In the genomic region with DNA sequence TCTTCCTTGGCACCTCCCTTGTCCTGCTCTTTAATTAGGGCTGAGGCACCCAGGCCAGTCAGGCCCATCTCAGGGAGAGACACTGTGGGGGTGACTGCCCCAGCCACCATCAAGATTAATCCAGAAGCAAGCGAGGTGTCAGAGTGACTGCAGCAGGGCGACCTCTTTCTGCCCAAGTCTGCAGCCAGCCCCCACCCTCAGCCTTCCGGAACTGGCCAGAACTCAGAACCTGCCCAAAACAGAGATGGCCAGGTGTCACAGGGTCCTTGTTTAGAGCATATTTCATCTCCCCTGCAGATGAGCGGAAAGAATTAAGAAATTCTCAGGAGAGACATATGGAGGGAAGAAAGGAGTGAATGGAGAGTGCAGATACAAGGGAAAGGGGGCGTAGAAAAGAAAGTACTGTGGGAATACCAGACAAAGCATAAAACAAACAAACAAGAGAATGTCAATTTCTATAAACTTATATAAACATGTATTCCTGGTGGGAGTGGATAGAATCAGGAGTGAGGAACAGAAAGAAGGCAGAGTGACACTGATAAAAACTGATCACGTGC, we compare ENCODE assay signal across 34 cellular contexts.
"Had no signal": no experiment of that assay in that cellular context is flagged by ENCODE, and none has a peak within 500 bp of the region (broad histone marks: within the 10 kb centered on the region; RNA-seq: fewer than 3 reads in every experiment).

No MANE protein-coding gene starts in this region.

- H3K27me3 Mint-ChIP-seq: activated B cell treated with CpG ODN at 0.5 μM for 24 hours; activated CD4-positive, alpha-beta T cell treated with anti-CD3 and anti-CD28 coated beads, Interleukin-2, amount 10 ng/mL, durations not matched to agents 7 days and 5 days; activated CD8-positive, alpha-beta memory T cell treated with anti-CD3 and anti-CD28 coated beads, Interleukin-2, amount 10 ng/mL, durations not matched to agents 7 days and 5 days; activated naive CD4-positive, alpha-beta T cell treated with anti-CD3 and anti-CD28 coated beads, Interleukin-2, amount 10 ng/mL, durations not matched to agents 7 days and 5 days had no signal

- DNase-seq: activated B cell treated with CpG ODN at 0.5 μM for 24 hours; activated CD4-positive, alpha-beta memory T cell treated with anti-CD3 and anti-CD28 coated beads, Interleukin-2, amount 10 ng/mL, durations not matched to agents 7 days and 5 days; activated CD4-positive, alpha-beta T cell treated with anti-CD3 and anti-CD28 coated beads for 36 hours; activated CD4-positive, alpha-beta T cell treated with anti-CD3 and anti-CD28 coated beads for 48 hours; activated CD4-positive, alpha-beta T cell treated with anti-CD3 and anti-CD28 coated beads, Interleukin-2, amount 10 ng/mL, durations not matched to agents 7 days and 5 days; activated CD4-positive, alpha-beta T cell treated with anti-CD3 and anti-CD28 coated beads, Interleukin-2, amount 50 U/mL, for 48 hours; activated CD4-positive, CD25-positive, alpha-beta regulatory T cell treated with anti-CD3 and anti-CD28 coated beads, Interleukin-2, amount 50 U/mL, for 72 hours; activated CD8-positive, alpha-beta memory T cell treated with anti-CD3 and anti-CD28 coated beads for 24 hours; activated CD8-positive, alpha-beta memory T cell treated with anti-CD3 and anti-CD28 coated beads, Interleukin-2, amount 10 ng/mL, durations not matched to agents 7 days and 5 days; activated CD8-positive, alpha-beta memory T cell treated with anti-CD3 and anti-CD28 coated beads, Interleukin-2, amount 50 U/mL, for 48 hours; activated CD8-positive, alpha-beta T cell treated with anti-CD3 and anti-CD28 coated beads, Interleukin-2, amount 10 ng/mL, durations not matched to agents 7 days and 5 days; activated effector memory CD4-positive, alpha-beta T cell treated with Interleukin-2 at 50 U/mL for 16 hours; activated gamma-delta T cell; activated naive CD4-positive, alpha-beta T cell treated with anti-CD3 and anti-CD28 coated beads, Interleukin-2, amount 10 ng/mL, durations not matched to agents 7 days and 5 days; activated naive CD4-positive, alpha-beta T cell treated with Interleukin-2 at 50 U/mL for 16 hours; activated naive CD8-positive, alpha-beta T cell treated with anti-CD3 and anti-CD28 coated beads, Interleukin-2, amount 10 ng/mL, durations not matched to agents 7 days and 5 days; activated naive CD8-positive, alpha-beta T cell treated with anti-CD3 and anti-CD28 coated beads, Interleukin-2, amount 50 U/mL, for 24 hours; activated T-cell treated with anti-CD3 and anti-CD28 coated beads, Interleukin-2, amount 50 U/mL, for 24 hours; activated T-cell treated with anti-CD3 and anti-CD28 coated beads, Interleukin-2, amount 50 U/mL, for 48 hours; aorta; body of pancreas; brain microvascular endothelial cell; central memory CD4-positive, alpha-beta T cell; SW 1271; T-helper 1 cell; T-helper 2 cell; T-helper 9 cell had no signal

- H3K27me3 ChIP-seq: body of pancreas, brain microvascular endothelial cell, breast epithelium had no signal

- H3K4me1 ChIP-seq: breast epithelium had no signal

- H3K27ac Mint-ChIP-seq: activated B cell treated with CpG ODN at 0.5 μM for 24 hours; activated CD4-positive, alpha-beta memory T cell treated with anti-CD3 and anti-CD28 coated beads, Interleukin-2, amount 10 ng/mL, durations not matched to agents 7 days and 5 days; activated CD4-positive, alpha-beta T cell treated with anti-CD3 and anti-CD28 coated beads for 36 hours; activated CD4-positive, alpha-beta T cell treated with anti-CD3 and anti-CD28 coated beads, Interleukin-2, amount 10 ng/mL, durations not matched to agents 7 days and 5 days; activated CD8-positive, alpha-beta memory T cell treated with anti-CD3 and anti-CD28 coated beads, Interleukin-2, amount 10 ng/mL, durations not matched to agents 7 days and 5 days; activated CD8-positive, alpha-beta T cell treated with anti-CD3 and anti-CD28 coated beads, Interleukin-2, amount 10 ng/mL, durations not matched to agents 7 days and 5 days; activated naive CD4-positive, alpha-beta T cell treated with anti-CD3 and anti-CD28 coated beads, Interleukin-2, amount 10 ng/mL, durations not matched to agents 7 days and 5 days; activated naive CD4-positive, alpha-beta T cell treated with anti-CD3 and anti-CD28 coated beads, Interleukin-2, amount 50 U/mL, for 24 hours; activated naive CD8-positive, alpha-beta T cell; activated naive CD8-positive, alpha-beta T cell treated with anti-CD3 and anti-CD28 coated beads, Interleukin-2, amount 10 ng/mL, durations not matched to agents 7 days and 5 days; activated naive CD8-positive, alpha-beta T cell treated with anti-CD3 and anti-CD28 coated beads, Interleukin-2, amount 50 U/mL, for 24 hours; activated T-cell treated with anti-CD3 and anti-CD28 coated beads, Interleukin-2, amount 50 U/mL, for 24 hours; activated T-helper 2 cell treated with anti-CD3 and anti-CD28 coated beads, Interferon-gamma antibody, Interleukin-2, Interleukin-4, amounts not matched to agents 10 μg/mL and 5 μg/mL and 100 μg/mL, durations not matched to agents 14 hours and 24 hours and 36 hours; T-helper 1 cell treated with Interleukin-12 subunit alpha and Interleukin-12 subunit beta and Interleukin-4 antibody, amounts not matched to agents 30 μg/mL and 1 μg/mL, for 36 hours; T-helper 2 cell treated with Interferon-gamma antibody and Interleukin-4, amounts not matched to agents 5 μg/mL and 100 μg/mL, for 36 hours had no signal

- H3K36me3 Mint-ChIP-seq: activated CD8-positive, alpha-beta memory T cell treated with anti-CD3 and anti-CD28 coated beads, Interleukin-2, amount 10 ng/mL, durations not matched to agents 7 days and 5 days; activated naive CD4-positive, alpha-beta T cell treated with anti-CD3 and anti-CD28 coated beads, Interleukin-2, amount 10 ng/mL, durations not matched to agents 7 days and 5 days; activated naive CD4-positive, alpha-beta T cell treated with anti-CD3 and anti-CD28 coated beads, Interleukin-2, amount 50 U/mL, for 24 hours; activated naive CD8-positive, alpha-beta T cell; activated naive CD8-positive, alpha-beta T cell treated with anti-CD3 and anti-CD28 coated beads, Interleukin-2, amount 10 ng/mL, durations not matched to agents 7 days and 5 days had no signal

- ATAC-seq: activated CD4-positive, alpha-beta T cell treated with anti-CD3 and anti-CD28 coated beads for 36 hours; activated CD8-positive, alpha-beta memory T cell treated with anti-CD3 and anti-CD28 coated beads, Interleukin-2, amount 10 ng/mL, durations not matched to agents 7 days and 5 days; activated CD8-positive, alpha-beta T cell treated with anti-CD3 and anti-CD28 coated beads, Interleukin-2, amount 10 ng/mL, durations not matched to agents 7 days and 5 days; activated naive CD8-positive, alpha-beta T cell treated with anti-CD3 and anti-CD28 coated beads, Interleukin-2, amount 50 U/mL, for 24 hours; body of pancreas had no signal

- H3K27ac ChIP-seq: body of pancreas, brain microvascular endothelial cell, breast epithelium, VCaP had no signal

- H3K4me3 ChIP-seq: body of pancreas, breast epithelium had no signal

- H3K9me3 ChIP-seq: body of pancreas, breast epithelium had no signal

- H3K4me3 Mint-ChIP-seq: activated B cell treated with CpG ODN at 0.5 μM for 24 hours; activated CD4-positive, alpha-beta memory T cell treated with anti-CD3 and anti-CD28 coated beads, Interleukin-2, amount 10 ng/mL, durations not matched to agents 7 days and 5 days; activated CD4-positive, alpha-beta T cell treated with anti-CD3 and anti-CD28 coated beads for 36 hours; activated CD4-positive, alpha-beta T cell treated with anti-CD3 and anti-CD28 coated beads, Interleukin-2, amount 10 ng/mL, durations not matched to agents 7 days and 5 days; activated CD8-positive, alpha-beta memory T cell treated with anti-CD3 and anti-CD28 coated beads, Interleukin-2, amount 10 ng/mL, durations not matched to agents 7 days and 5 days; activated CD8-positive, alpha-beta T cell treated with anti-CD3 and anti-CD28 coated beads, Interleukin-2, amount 10 ng/mL, durations not matched to agents 7 days and 5 days; activated naive CD4-positive, alpha-beta T cell treated with anti-CD3 and anti-CD28 coated beads, Interleukin-2, amount 10 ng/mL, durations not matched to agents 7 days and 5 days; activated naive CD4-positive, alpha-beta T cell treated with anti-CD3 and anti-CD28 coated beads, Interleukin-2, amount 50 U/mL, for 24 hours; activated naive CD8-positive, alpha-beta T cell; activated naive CD8-positive, alpha-beta T cell treated with anti-CD3 and anti-CD28 coated beads, Interleukin-2, amount 10 ng/mL, durations not matched to agents 7 days and 5 days; activated naive CD8-positive, alpha-beta T cell treated with anti-CD3 and anti-CD28 coated beads, Interleukin-2, amount 50 U/mL, for 24 hours; activated T-cell treated with anti-CD3 and anti-CD28 coated beads, Interleukin-2, amount 50 U/mL, for 24 hours; T-helper 1 cell treated with Interleukin-12 subunit alpha and Interleukin-12 subunit beta and Interleukin-4 antibody, amounts not matched to agents 30 μg/mL and 1 μg/mL, for 36 hours; T-helper 2 cell treated with Interferon-gamma antibody and Interleukin-4, amounts not matched to agents 5 μg/mL and 100 μg/mL, for 36 hours had no signal

- H3K4me1 Mint-ChIP-seq: activated B cell treated with CpG ODN at 0.5 μM for 24 hours; activated CD4-positive, alpha-beta memory T cell treated with anti-CD3 and anti-CD28 coated beads, Interleukin-2, amount 10 ng/mL, durations not matched to agents 7 days and 5 days; activated CD4-positive, alpha-beta T cell treated with anti-CD3 and anti-CD28 coated beads for 36 hours; activated CD4-positive, alpha-beta T cell treated with anti-CD3 and anti-CD28 coated beads, Interleukin-2, amount 10 ng/mL, durations not matched to agents 7 days and 5 days; activated CD8-positive, alpha-beta memory T cell treated with anti-CD3 and anti-CD28 coated beads, Interleukin-2, amount 10 ng/mL, durations not matched to agents 7 days and 5 days; activated naive CD4-positive, alpha-beta T cell treated with anti-CD3 and anti-CD28 coated beads, Interleukin-2, amount 10 ng/mL, durations not matched to agents 7 days and 5 days; activated naive CD4-positive, alpha-beta T cell treated with anti-CD3 and anti-CD28 coated beads, Interleukin-2, amount 50 U/mL, for 24 hours; activated naive CD8-positive, alpha-beta T cell treated with anti-CD3 and anti-CD28 coated beads, Interleukin-2, amount 10 ng/mL, durations not matched to agents 7 days and 5 days; activated naive CD8-positive, alpha-beta T cell treated with anti-CD3 and anti-CD28 coated beads, Interleukin-2, amount 50 U/mL, for 24 hours had no signal

- H3K9me3 Mint-ChIP-seq: activated CD4-positive, alpha-beta memory T cell treated with anti-CD3 and anti-CD28 coated beads, Interleukin-2, amount 10 ng/mL, durations not matched to agents 7 days and 5 days; activated CD4-positive, alpha-beta T cell treated with anti-CD3 and anti-CD28 coated beads, Interleukin-2, amount 10 ng/mL, durations not matched to agents 7 days and 5 days; activated naive CD4-positive, alpha-beta T cell treated with anti-CD3 and anti-CD28 coated beads, Interleukin-2, amount 10 ng/mL, durations not matched to agents 7 days and 5 days; activated naive CD4-positive, alpha-beta T cell treated with anti-CD3 and anti-CD28 coated beads, Interleukin-2, amount 50 U/mL, for 24 hours; activated naive CD8-positive, alpha-beta T cell treated with anti-CD3 and anti-CD28 coated beads, Interleukin-2, amount 10 ng/mL, durations not matched to agents 7 days and 5 days; activated naive CD8-positive, alpha-beta T cell treated with anti-CD3 and anti-CD28 coated beads, Interleukin-2, amount 50 U/mL, for 24 hours; activated T-cell treated with anti-CD3 and anti-CD28 coated beads, Interleukin-2, amount 50 U/mL, for 24 hours; activated T-helper 2 cell treated with anti-CD3 and anti-CD28 coated beads, Interferon-gamma antibody, Interleukin-2, Interleukin-4, amounts not matched to agents 10 μg/mL and 5 μg/mL and 100 μg/mL, durations not matched to agents 14 hours and 24 hours and 36 hours; T-helper 1 cell treated with Interleukin-12 subunit alpha and Interleukin-12 subunit beta and Interleukin-4 antibody, amounts not matched to agents 30 μg/mL and 1 μg/mL, for 36 hours; T-helper 2 cell treated with Interferon-gamma antibody and Interleukin-4, amounts not matched to agents 5 μg/mL and 100 μg/mL, for 36 hours had no signal

- H3K36me3 ChIP-seq: brain microvascular endothelial cell, breast epithelium had no signal
